ENCODE assay signal across 8 cellular contexts in the genomic region with DNA sequence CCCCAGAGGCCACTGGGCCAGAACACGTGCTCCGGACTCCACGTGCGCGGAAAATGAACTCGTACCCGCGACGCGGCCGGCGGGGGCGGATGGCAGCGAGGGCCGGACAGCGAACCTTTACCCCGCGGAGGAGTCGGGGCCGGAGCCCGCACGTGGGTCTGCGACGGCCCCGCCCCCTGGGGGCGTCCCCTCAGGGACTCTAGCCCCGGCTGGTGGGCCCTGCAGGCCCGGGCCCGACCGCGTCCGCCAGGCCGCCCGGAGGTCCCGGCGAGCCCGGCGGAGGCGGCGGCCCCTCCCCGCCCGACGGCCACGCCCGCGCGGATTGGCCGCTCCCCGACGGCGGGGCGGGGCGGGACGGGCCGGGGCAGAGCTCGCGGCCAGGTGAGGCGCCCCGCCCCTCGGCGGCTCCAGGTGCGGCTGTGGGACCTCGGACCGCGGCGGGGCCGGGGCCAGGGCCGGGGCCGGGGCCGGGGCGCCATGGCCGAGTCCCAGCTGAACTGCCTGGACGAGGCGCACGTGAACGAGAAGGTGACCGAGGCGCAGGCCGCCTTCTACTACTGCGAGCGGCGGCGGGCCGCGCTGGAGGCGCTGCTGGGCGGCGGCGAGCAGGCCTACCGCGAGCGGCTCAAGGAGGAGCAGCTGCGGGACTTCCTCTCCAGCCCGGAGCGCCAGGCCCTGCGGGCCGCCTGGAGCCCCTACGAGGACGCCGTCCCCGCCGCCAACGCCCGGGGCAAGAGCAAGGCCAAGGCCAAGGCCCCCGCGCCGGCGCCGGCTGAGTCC. TPM values are rescaled to one million over a fixed set of nuclear protein-coding genes. Genes with fewer than 3 reads are reported as not detected.
DNase-seq lines count a peak whose midpoint lies in the region; ATAC-seq and TF ChIP-seq lines count a peak whose summit lies in the region.

Gene FAM83F (plus strand): TSS at position 389 of the 780 bp plus-strand sequence. CDS start 89 bp downstream, at position 478.

- DNase-seq in D341Med (ENCODE audit: low spot score): peak; percentile 50
- DNase-seq in SK-N-MC (ENCODE audit: low read depth, low spot score): no peak
- DNase-seq in coronary artery (ENCODE audit: low spot score): no peak
- peak; percentile 45 for DNase-seq in naive B cell
- no peak for DNase-seq in DMS79 (lab: John Stamatoyannopoulos, UW)

- peak within 1 kb of the TSS in 2 of 6 donors; percentile 58 to 88 for H3K27ac Mint-ChIP-seq in naive B cell

- H3K36me3 ChIP-seq in SK-N-MC (ENCODE audit: insufficient read depth, low read length): no peaks in the 10 kb centered on the region

- no peak for TF ChIP-seq CTCF in coronary artery (IDR thresholded peaks at IDR 0.05)

- H3K9me3 Mint-ChIP-seq in naive B cell: no peaks in the 10 kb centered on the region

- H3K4me3 ChIP-seq in SK-N-MC (no peak within 1 kb of the TSS), coronary artery (peak within 1 kb of the TSS; percentile 38)

- no peaks in the 10 kb centered on the region for H3K9me3 ChIP-seq in SK-N-MC (ENCODE audit: low read depth, low read length)

- H3K27ac ChIP-seq in SK-N-MC: peak within 1 kb of the TSS; percentile 64
- H3K27ac ChIP-seq in coronary artery: peak within 1 kb of the TSS in 1 of 2 donors; percentile 70

- peaks cover 40 to 54% (median 49%) of the 10 kb centered on the region in 3 donors for H3K27me3 Mint-ChIP-seq in naive B cell

- peaks cover 0 to 7% (median 0%) of the 10 kb centered on the region in 3 donors for H3K4me1 Mint-ChIP-seq in naive B cell

- H3K4me3 Mint-ChIP-seq in naive B cell: peak within 1 kb of the TSS; percentile 49 to 87 (median 68)

- H3K36me3 Mint-ChIP-seq in naive B cell: no peaks in the 10 kb centered on the region

- ATAC-seq in naive B cell (ENCODE audit: low read depth in 2 of 2) (peak; percentile 79 to 80), HG02623 (IDR thresholded peaks at IDR 0.05; ENCODE audit: unreplicated experiment) (no peak), GM18867 (IDR thresholded peaks at IDR 0.05; ENCODE audit: unreplicated experiment) (no peak), GM19397 (IDR thresholded peaks at IDR 0.05; ENCODE audit: unreplicated experiment) (no peak)

- H3K9ac ChIP-seq in SK-N-MC (ENCODE audit: insufficient read length): no peak within 1 kb of the TSS

RNA-seq across cellular contexts. Expression of gene FAM83F, which starts in this region (rescaled TPM):
- polyA plus RNA-seq in naive B cell (ENCODE audit: low read depth in 6 of 6): under 1 TPM in 1 of 6 donors, not detected in 5; 0.05 TPM

Comparison
In these comparisons a context has a peak if more than half of its experiments do, and no peak if none do; other contexts are left out.
1. Peak in DNase-seq and ATAC-seq in naive B cell; RNA of the gene not detected or under 1 TPM.